12 cellular contexts compared by ENCODE assay signal in the genomic region with DNA sequence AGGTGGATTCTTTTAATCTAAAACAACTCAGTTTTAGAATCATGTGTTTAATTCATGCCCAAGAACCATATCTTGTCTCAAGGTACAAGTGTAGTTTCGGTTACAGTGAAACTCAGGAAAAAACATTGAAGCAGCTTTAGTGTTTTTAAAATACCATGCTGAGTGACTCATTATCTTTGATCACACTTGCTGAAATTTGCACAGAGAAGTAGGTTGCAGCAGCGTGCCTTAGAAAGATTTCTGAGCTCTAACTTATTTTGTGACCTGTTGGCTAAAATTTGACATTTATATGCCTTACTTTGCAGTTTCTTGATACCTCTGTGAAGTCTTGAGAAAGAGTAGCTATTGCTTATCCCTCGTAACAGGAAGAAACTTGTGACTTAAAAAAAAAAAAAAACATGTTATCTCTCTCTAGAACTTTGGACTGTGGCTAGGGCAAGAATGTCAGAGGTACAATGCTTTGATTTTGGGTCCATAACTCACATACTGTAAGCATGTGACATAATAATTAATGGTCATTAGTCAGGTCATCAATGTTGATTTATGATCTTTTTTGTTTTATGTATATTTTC. TPM values are rescaled to one million over a fixed set of nuclear protein-coding genes. Genes with fewer than 3 reads are reported as not detected.
DNase-seq lines count a peak whose midpoint lies in the region; ATAC-seq and TF ChIP-seq lines count a peak whose summit lies in the region.
"Had no signal": no experiment of that assay in that cellular context is flagged by ENCODE, and none has a peak within 500 bp of the region (broad histone marks: within the 10 kb centered on the region; RNA-seq: fewer than 3 reads in every experiment).

No MANE protein-coding gene starts in this region.

- H3K79me1 ChIP-seq in H9 (ENCODE audit: insufficient read depth, low read depth, low read length, poor library complexity, severe bottlenecking): no peaks in the 10 kb centered on the region

- no peaks in the 10 kb centered on the region for H4K20me1 ChIP-seq in MM.1S (ENCODE audit: insufficient read depth, low read length)
- H4K20me1 ChIP-seq in H9 (ENCODE audit: control insufficient read depth, insufficient read depth, insufficient read length): no peaks in the 10 kb centered on the region

- no peak overlapping the region for H2BK20ac ChIP-seq in H9 (ENCODE audit: low read depth, low read length, poor library complexity, severe bottlenecking)

- no peak overlapping the region for H3K56ac ChIP-seq in H9 (ENCODE audit: insufficient read length, low read depth, low read length)

- peak overlapping the region; percentile 70 for H3K4me3 Mint-ChIP-seq in CD8-positive, alpha-beta T cell
- no peak overlapping the region for H3K4me3 Mint-ChIP-seq in H9
- H3K4me3 Mint-ChIP-seq: brain had no signal

- H3K9ac ChIP-seq in MM.1S (ENCODE audit: low read length) (no peak overlapping the region), H9 (ENCODE audit: extremely low read depth, insufficient read length, low read length) (no peak overlapping the region)

- no peaks in the 10 kb centered on the region for H3K27me3 Mint-ChIP-seq in CD8-positive, alpha-beta T cell (ENCODE audit: low read depth)
- no peaks in the 10 kb centered on the region; the same call in 1 of the 2 replicates for H3K27me3 Mint-ChIP-seq in H9 (ENCODE audit: low read depth)
- H3K27me3 Mint-ChIP-seq: brain had no signal

- POLR2A ChIA-PET in CD8-positive, alpha-beta T cell (lab: Charles Lee): interaction anchor here (1.0 to 2.6 kb wide), 4 partner anchors 8 to 92 kb away, joined by 3 to 8 read pairs (median 6); no protein-coding TSS in a partner anchor

- no peak overlapping the region for H3K18ac ChIP-seq in H9 (ENCODE audit: insufficient read length, low read depth, low read length)

- H3K4me1 Mint-ChIP-seq in CD8-positive, alpha-beta T cell (ENCODE audit: low read depth): peaks cover 64% of the 10 kb centered on the region
- H3K4me1 Mint-ChIP-seq in H9: peaks cover 15 to 19% of the 10 kb centered on the region in 2 experiments
- H3K4me1 Mint-ChIP-seq: brain had no signal

- TF ChIP-seq CTCF in CD8-positive, alpha-beta T cell (IDR thresholded peaks at IDR 0.05): no peak
- TF ChIP-seq CTCF in MM.1S (IDR thresholded peaks at IDR 0.05; ENCODE audit: low read length) (no peak), H9 (conservative IDR thresholded peaks at IDR 0.05) (no peak)

- H3K9me3 Mint-ChIP-seq in CD8-positive, alpha-beta T cell: no peaks in the 10 kb centered on the region
- no peaks in the 10 kb centered on the region for H3K9me3 Mint-ChIP-seq in H9
- H3K9me3 Mint-ChIP-seq: brain had no signal

- ATAC-seq in CD8-positive, alpha-beta T cell: peak; percentile 67
- no peak for ATAC-seq in GM18858 (IDR thresholded peaks at IDR 0.05; ENCODE audit: unreplicated experiment)
- ATAC-seq: left lung had no signal

- H3K23ac ChIP-seq in H9 (ENCODE audit: insufficient read length, low read depth, low read length): no peak overlapping the region

- H4K8ac ChIP-seq in H9 (replicated peaks; ENCODE audit: insufficient read length, low read depth, low read length): no peak overlapping the region

- H3K23me2 ChIP-seq in H9 (ENCODE audit: insufficient read length, low read depth, low read length, poor library complexity, severe bottlenecking): no peaks in the 10 kb centered on the region

- no peak overlapping the region for H2BK5ac ChIP-seq in H9 (ENCODE audit: insufficient read length, low read length)

- no peaks in the 10 kb centered on the region for H3K79me2 ChIP-seq in MM.1S (ENCODE audit: low read length)
- H3K79me2 ChIP-seq in H9 (ENCODE audit: insufficient read depth, low read length): no peaks in the 10 kb centered on the region

- H3T11ph ChIP-seq in H9 (ENCODE audit: low read length): no peak overlapping the region

- H3K4me1 ChIP-seq in CD8-positive, alpha-beta T cell (ENCODE audit: insufficient read depth, low read length): peaks cover 10% of the 10 kb centered on the region
- peaks cover 9% of the 10 kb centered on the region; the same call in 1 of the 2 replicates for H3K4me1 ChIP-seq in MM.1S (ENCODE audit: low read length)
- no peaks in the 10 kb centered on the region for H3K4me1 ChIP-seq in H9 (ENCODE audit: insufficient read depth, low read length)
- H3K4me1 ChIP-seq: left lung had no signal

- H2BK12ac ChIP-seq in H9 (ENCODE audit: insufficient read length, low read depth, low read length): no peak overlapping the region

- H3K36me3 ChIP-seq in CD8-positive, alpha-beta T cell (ENCODE audit: insufficient read depth, low read length): no peaks in the 10 kb centered on the region
- H3K36me3 ChIP-seq in MM.1S (replicated peaks; ENCODE audit: insufficient read depth, low read length): no peaks in the 10 kb centered on the region
- H3K36me3 ChIP-seq: left lung had no signal

- no peak for DNase-seq in CD8-positive, alpha-beta T cell
- DNase-seq in MM.1S (peak; percentile 40), astrocyte of the hippocampus (ENCODE audit: low read depth, low spot score) (peak; percentile 31), kidney tubule cell (ENCODE audit: low spot score) (peak; percentile 45), H9 (no peak), SHP77 treated with DMSO at 0.1 percent for 48 hours (lab: John Stamatoyannopoulos, UW) (no peak), Kasumi-1 (lab: John Stamatoyannopoulos, UW) (no peak)
- DNase-seq: left lung, NCI-H146, nucleus accumbens had no signal

- WGBS in H9 (ENCODE audit: extremely low coverage, insufficient read length, low lambda C conversion rate): no CpG with 5 or more reads among the region's 3 CpGs

- no peak overlapping the region for H4K5ac ChIP-seq in H9 (ENCODE audit: insufficient read length, low read depth, low read length)

- no peak overlapping the region for H2AK5ac ChIP-seq in H9 (ENCODE audit: insufficient read length, low read length)

- H3K27ac ChIP-seq in CD8-positive, alpha-beta T cell (ENCODE audit: low read depth, low read length): no peak overlapping the region
- H3K27ac ChIP-seq in MM.1S (ENCODE audit: low read length) (no peak overlapping the region), H9 (ENCODE audit: insufficient read length, low read depth, low read length) (no peak overlapping the region)
- H3K27ac ChIP-seq: left lung had no signal

- CTCF ChIA-PET in CD8-positive, alpha-beta T cell (lab: Charles Lee): interaction anchor here (1.2 kb wide), 1 partner anchor 30 kb away, joined by 5 read pairs; no protein-coding TSS in a partner anchor

- H3K4me2 ChIP-seq in MM.1S (ENCODE audit: low read depth, low read length) (peak overlapping the region; percentile 12; the same call in 1 of the 2 replicates), H9 (ENCODE audit: insufficient read depth, insufficient read length, low read length) (no peak overlapping the region)

- H2BK15ac ChIP-seq in H9 (ENCODE audit: low read depth, low read length): no peak overlapping the region

- no peaks in the 10 kb centered on the region for H3F3A ChIP-seq in MM.1S (ENCODE audit: insufficient read depth, low read length)

- H3K14ac ChIP-seq in H9 (ENCODE audit: insufficient read depth, low read length): no peak overlapping the region

- H3K4me3 ChIP-seq in CD8-positive, alpha-beta T cell (ENCODE audit: low read depth, low read length): no peak overlapping the region
- H3K4me3 ChIP-seq in MM.1S (ENCODE audit: low read length): no peak overlapping the region
- H3K4me3 ChIP-seq: left lung had no signal

- H2AFZ ChIP-seq in MM.1S (ENCODE audit: low read length) (no peak overlapping the region), H9 (ENCODE audit: low read length) (no peak overlapping the region)

- no peak overlapping the region for H2BK120ac ChIP-seq in H9 (ENCODE audit: low read depth, low read length, poor library complexity, severe bottlenecking)

- H3K4ac ChIP-seq in H9 (ENCODE audit: low read depth, low read length): no peak overlapping the region

- H3K27ac Mint-ChIP-seq in CD8-positive, alpha-beta T cell: peak overlapping the region; percentile 91
- no peak overlapping the region; a peak in 1 of 7 replicates for H3K27ac Mint-ChIP-seq in H9

- H3K36me3 Mint-ChIP-seq in CD8-positive, alpha-beta T cell: no peaks in the 10 kb centered on the region
- H3K36me3 Mint-ChIP-seq in H9 (ENCODE audit: insufficient read depth in 1 of 3, low read depth in 3 of 3): no peaks in the 10 kb centered on the region
- H3K36me3 Mint-ChIP-seq: brain had no signal

- intact Hi-C loops in CD8-positive, alpha-beta T cell (cut with DNase I, micrococcal nuclease): loop anchor here in 1 of 2 experiments (1.0 to 5.0 kb wide), 4 partner anchors 9 to 296 kb away; a partner anchor contains a TSS

- no peaks in the 10 kb centered on the region for H3K27me3 ChIP-seq in CD8-positive, alpha-beta T cell (ENCODE audit: insufficient read depth, low read length)
- no peaks in the 10 kb centered on the region for H3K27me3 ChIP-seq in MM.1S (replicated peaks; ENCODE audit: insufficient read depth, low read length)
- no peaks in the 10 kb centered on the region for H3K27me3 ChIP-seq in H9 (ENCODE audit: insufficient read depth, low read length)
- H3K27me3 ChIP-seq: left lung had no signal

- H3K9me3 ChIP-seq in CD8-positive, alpha-beta T cell (ENCODE audit: low read length): no peaks in the 10 kb centered on the region
- no peaks in the 10 kb centered on the region for H3K9me3 ChIP-seq in MM.1S (replicated peaks; ENCODE audit: insufficient read depth, low read length)
- no peaks in the 10 kb centered on the region for H3K9me3 ChIP-seq in H9 (ENCODE audit: control insufficient read depth, low read depth, low read length)
- H3K9me3 ChIP-seq: left lung had no signal

- H3K9me2 ChIP-seq in MM.1S (replicated peaks; ENCODE audit: insufficient read depth, low read length): no peaks in the 10 kb centered on the region

- H4K91ac ChIP-seq in H9 (ENCODE audit: insufficient read length, low read depth, low read length): no peak overlapping the region

RNA-seq across cellular contexts. Expression of a gene that starts 34.5 kb away (rescaled TPM):
- total RNA-seq in CD8-positive, alpha-beta T cell: 1 to 10 TPM; 1.6 to 2.2 TPM
- total RNA-seq in H9 (2021): 71.4 and 72.1 TPM in 2 replicates

Comparison
In these comparisons a context has a peak if more than half of its experiments do, and no peak if none do; other contexts are left out.
1. DNase-seq: peak in MM.1S (single experiment), astrocyte of the hippocampus (single experiment) and kidney tubule cell (single experiment); none in CD8-positive, alpha-beta T cell (0 of 7), H9 (single experiment), SHP77 treated with DMSO at 0.1 percent for 48 hours (single experiment) and Kasumi-1 (0 of 2).
2. RNA of a gene that starts 34.5 kb away (total RNA-seq): 71.4 to 72.1 TPM in H9; 1.6 to 2.2 TPM in CD8-positive, alpha-beta T cell; every median in the first group is over 10 times any median in the second.